In the genomic region with DNA sequence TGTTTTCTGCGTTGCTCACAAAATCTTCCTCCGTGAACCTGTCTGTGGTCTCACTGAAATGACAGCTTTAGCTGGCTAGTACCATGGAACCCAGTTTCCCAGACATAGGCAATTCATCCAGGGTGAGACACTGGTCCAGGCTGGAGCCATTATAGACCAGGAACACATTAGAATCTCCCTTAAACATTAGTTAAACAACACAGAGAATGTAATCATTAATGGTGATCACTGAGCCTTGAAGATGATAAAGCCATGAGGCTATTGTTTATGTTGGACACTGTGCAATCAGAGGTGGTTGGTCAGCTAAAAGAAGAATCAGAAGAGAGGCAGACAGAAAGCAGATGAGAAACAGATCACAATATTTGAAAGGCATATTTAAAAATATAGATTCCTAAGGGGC, we compare ENCODE assay signal across 28 cellular contexts.
A peak's percentile ranks its signal among the peaks of the same experiment; 100 is the strongest.
DNase-seq lines count a peak whose midpoint lies in the region; ATAC-seq lines count a peak whose summit lies in the region.
"Had no signal": no experiment of that assay in that cellular context is flagged by ENCODE, and none has a peak within 500 bp of the region (broad histone marks: within the 10 kb centered on the region; RNA-seq: fewer than 3 reads in every experiment).

No MANE protein-coding gene starts in this region.

- peaks cover 43% of the 10 kb centered on the region for H3K4me1 ChIP-seq in GM23248 (ENCODE audit: insufficient read depth)
- H3K4me1 ChIP-seq: HAP-1, neural progenitor cell, right lobe of liver had no signal

- no peak for DNase-seq in GM23248
- peak; percentile 45 for DNase-seq in amniotic epithelial cell (ENCODE audit: low read depth)
- DNase-seq in glomerular visceral epithelial cell (ENCODE audit: extremely low spot score) = peak; percentile 93
- DNase-seq in sciatic nerve (ENCODE audit: low spot score) = no peak
- DNase-seq: activated CD4-positive, alpha-beta T cell treated with anti-CD3 and anti-CD28 coated beads for 36 hours; activated CD8-positive, alpha-beta memory T cell treated with anti-CD3 and anti-CD28 coated beads for 24 hours; activated naive CD4-positive, alpha-beta T cell treated with anti-CD3 and anti-CD28 coated beads, Interleukin-2, amount 50 U/mL, for 16 hours; activated T-cell treated with anti-CD3 and anti-CD28 coated beads for 4 hours; DMS53; effector memory CD4-positive, alpha-beta T cell; erythroblast; hypothalamus; left ventricle myocardium inferior; NCI-H2107; right lobe of liver; SHP77 treated with DMSO at 0.1 percent for 48 hours; stimulated activated CD4-positive, alpha-beta T cell treated with anti-CD3 and anti-CD28 coated beads, Interleukin-4, amount 100 ng/mL, for 4 hours; tibial artery had no signal

- no peak overlapping the region for H3K27ac ChIP-seq in GM23248
- H3K27ac ChIP-seq: BLaER1 treated with 17β-estradiol and CSF1 and Interleukin-3, amounts not matched to agents 10 nM and 100 nM; cardiac muscle cell; coronary artery; left ventricle myocardium inferior; neural progenitor cell; right lobe of liver; tibial artery; vagina had no signal

- peak overlapping the region; percentile 37 for H3K4me2 ChIP-seq in GM23248 (ENCODE audit: unreplicated experiment)
- H3K4me2 ChIP-seq: BLaER1 treated with 17β-estradiol and CSF1 and Interleukin-3, amounts not matched to agents 10 nM and 100 nM; neural progenitor cell had no signal

- H3K9me3 ChIP-seq in GM23248 (ENCODE audit: low read depth) = no peaks in the 10 kb centered on the region
- H3K9me3 ChIP-seq: HAP-1, right lobe of liver, tibial artery, vagina had no signal

- peak; percentile 17 for ATAC-seq in sciatic nerve
- no peak for ATAC-seq in GM21528 (IDR thresholded peaks at IDR 0.05; ENCODE audit: low FRiP score, unreplicated experiment)
- no peak for ATAC-seq in HG02973 (IDR thresholded peaks at IDR 0.05; ENCODE audit: unreplicated experiment)
- ATAC-seq in HG03354 (IDR thresholded peaks at IDR 0.05; ENCODE audit: poor library complexity, severe bottlenecking, unreplicated experiment) = no peak
- no peak for ATAC-seq in HG03457 (IDR thresholded peaks at IDR 0.05; ENCODE audit: unreplicated experiment)
- ATAC-seq: activated CD4-positive, alpha-beta T cell treated with anti-CD3 and anti-CD28 coated beads for 36 hours; right lobe of liver had no signal

- H3K9ac ChIP-seq in GM23248 = no peak overlapping the region
- H3K9ac ChIP-seq: BLaER1 treated with 17β-estradiol and CSF1 and Interleukin-3, amounts not matched to agents 10 nM and 100 nM; neural progenitor cell had no signal

- 89 to 91% methylated on average over 2 of the region's 2 CpGs for WGBS in GM23248 (ENCODE audit: low coverage in 1 of 2, low lambda C conversion rate in 2 of 2, missing lambda C conversion rate in 2 of 2), 2 experiments

- H3K4me3 ChIP-seq in GM23248 = no peak overlapping the region
- H3K4me3 ChIP-seq: BLaER1 treated with 17β-estradiol and CSF1 and Interleukin-3, amounts not matched to agents 10 nM and 100 nM; cardiac muscle cell; coronary artery; HAP-1; left ventricle myocardium inferior; neural progenitor cell; right lobe of liver; tibial artery; vagina had no signal

- H3K79me2 ChIP-seq in GM23248 (ENCODE audit: insufficient read depth) = no peaks in the 10 kb centered on the region

- no peaks in the 10 kb centered on the region for H3K36me3 ChIP-seq in GM23248 (ENCODE audit: low read depth)
- H3K36me3 ChIP-seq: BLaER1 treated with 17β-estradiol and CSF1 and Interleukin-3, amounts not matched to agents 10 nM and 100 nM; cardiac muscle cell; HAP-1; left ventricle myocardium inferior; right lobe of liver; tibial artery; vagina had no signal

- H3F3A ChIP-seq in GM23248 (ENCODE audit: insufficient read depth) = peaks cover 39% of the 10 kb centered on the region; the same call in 1 of the 2 replicates

- no peaks in the 10 kb centered on the region for H3K9me2 ChIP-seq in GM23248 (ENCODE audit: insufficient read depth)

- H3K27me3 ChIP-seq in GM23248 (replicated peaks; ENCODE audit: insufficient read depth) = no peaks in the 10 kb centered on the region
- H3K27me3 ChIP-seq: BLaER1 treated with 17β-estradiol and CSF1 and Interleukin-3, amounts not matched to agents 10 nM and 100 nM; cardiac muscle cell; neural progenitor cell; right lobe of liver; tibial artery; vagina had no signal

- in situ Hi-C loops in GM23248 (cut with MboI) = no loop called here

- intact Hi-C loops in sciatic nerve (cut with DNase I) = no loop called here

- no peaks in the 10 kb centered on the region for H4K20me1 ChIP-seq in GM23248 (ENCODE audit: insufficient read depth)
- H4K20me1 ChIP-seq: BLaER1 treated with 17β-estradiol and CSF1 and Interleukin-3, amounts not matched to agents 10 nM and 100 nM had no signal

- no peak overlapping the region for H2AFZ ChIP-seq in GM23248
- H2AFZ ChIP-seq: neural progenitor cell had no signal

Comparison
In these comparisons a context has a peak if more than half of its experiments do, and no peak if none do; other contexts are left out.
1. DNase-seq: peak in amniotic epithelial cell (single experiment) and glomerular visceral epithelial cell (single experiment); none in GM23248 (single experiment) and sciatic nerve (single experiment).